ENCODE assay signal across 24 cellular contexts in genomic region chr2:216001201-216001600, GRCh38.
DNase-seq lines count a peak whose midpoint lies in the region; ATAC-seq and TF ChIP-seq lines count a peak whose summit lies in the region.
"Had no signal": no experiment of that assay in that cellular context is flagged by ENCODE, and none has a peak within 500 bp of the region (broad histone marks: within the 10 kb centered on the region; RNA-seq: fewer than 3 reads in every experiment).

No MANE protein-coding gene starts in this region.

- no peak overlapping the region for H3K27ac ChIP-seq in HEK293 (ENCODE audit: extremely low read depth, low read depth, low read length)
- H3K27ac ChIP-seq: uterus had no signal

- H3K9me3 ChIP-seq in HEK293 (ENCODE audit: control insufficient read depth, insufficient read depth, low read depth, low read length): no peaks in the 10 kb centered on the region
- H3K9me3 ChIP-seq: uterus had no signal

- peaks cover 16% of the 10 kb centered on the region for H3K36me3 Mint-ChIP-seq in stimulated activated effector memory CD8-positive, alpha-beta T cell treated with anti-CD3 and anti-CD28 coated beads, Interleukin-12 subunit alpha, Interleukin-12 subunit beta, amount 100 ng/mL, for 72 hours

- peaks cover 0 to 20% of the 10 kb centered on the region in 2 experiments; a peak in 1 of 3 replicates for H3K36me3 ChIP-seq in HEK293 (ENCODE audit: control insufficient read depth in 2 of 2, insufficient read depth in 1 of 2, low read length in 2 of 2)
- H3K36me3 ChIP-seq: uterus had no signal

- H3K9me3 Mint-ChIP-seq in stimulated activated effector memory CD8-positive, alpha-beta T cell treated with anti-CD3 and anti-CD28 coated beads, Interleukin-12 subunit alpha, Interleukin-12 subunit beta, amount 100 ng/mL, for 72 hours: no peaks in the 10 kb centered on the region
- H3K9me3 Mint-ChIP-seq: activated T-cell treated with anti-CD3 and anti-CD28 coated beads, Interleukin-2, amount 50 U/mL, for 24 hours; CD4-positive, alpha-beta memory T cell; memory B cell had no signal

- no peak overlapping the region for H3K4me3 ChIP-seq in HEK293 (ENCODE audit: low read depth, low read length)
- H3K4me3 ChIP-seq: uterus had no signal

- H3K4me1 Mint-ChIP-seq in stimulated activated effector memory CD8-positive, alpha-beta T cell treated with anti-CD3 and anti-CD28 coated beads, Interleukin-12 subunit alpha, Interleukin-12 subunit beta, amount 100 ng/mL, for 72 hours: peaks cover 44% of the 10 kb centered on the region

- peak; percentile 74 for DNase-seq in cerebellar cortex (ENCODE audit: low spot score)
- DNase-seq in stimulated activated effector memory CD8-positive, alpha-beta T cell treated with anti-CD3 and anti-CD28 coated beads, Interleukin-12 subunit alpha, Interleukin-12 subunit beta, amount 100 ng/mL, for 72 hours (ENCODE audit: low spot score in 2 of 2): no peak
- DNase-seq in ACHN: no peak
- no peak for DNase-seq in GM13977 (ENCODE audit: low spot score)
- DNase-seq in stimulated activated naive CD4-positive, alpha-beta T cell (lab: John Stamatoyannopoulos, UW): no peak
- DNase-seq: activated CD4-positive, alpha-beta T cell treated with anti-CD3 and anti-CD28 coated beads for 1 hour; activated naive CD4-positive, alpha-beta T cell treated with Interleukin-2 at 50 U/mL for 16 hours; activated T-cell treated with anti-CD3 and anti-CD28 coated beads, Interleukin-2, amount 50 U/mL, for 24 hours; amniotic stem cell; CD4-positive, alpha-beta memory T cell; GDM1; HCEC 1CT; kidney glomerular epithelial cell; NCI-H1417; NCI-H2107; NCI-H510A treated with DMSO at 0.1 percent for 48 hours; occipital lobe; SHP77 treated with DMSO at 0.1 percent for 48 hours; stimulated activated CD4-positive, alpha-beta T cell treated with anti-CD3 and anti-CD28 coated beads, Interleukin-12 subunit alpha, Interleukin-12 subunit beta, amount 100 ng/mL, for 4 hours; SW 1271; uterus had no signal

- TF ChIP-seq CTCF in HEK293 (tag by site-specific recombination; IDR thresholded peaks at IDR 0.05) (no peak), GM13977 (IDR thresholded peaks at IDR 0.05; ENCODE audit: extremely low read depth, insufficient read depth, missing control alignments) (no peak)

- no peak overlapping the region for H3K27ac Mint-ChIP-seq in stimulated activated effector memory CD8-positive, alpha-beta T cell treated with anti-CD3 and anti-CD28 coated beads, Interleukin-12 subunit alpha, Interleukin-12 subunit beta, amount 100 ng/mL, for 72 hours
- H3K27ac Mint-ChIP-seq: activated T-cell treated with anti-CD3 and anti-CD28 coated beads, Interleukin-2, amount 50 U/mL, for 24 hours; memory B cell had no signal

- H3K4me3 Mint-ChIP-seq in stimulated activated effector memory CD8-positive, alpha-beta T cell treated with anti-CD3 and anti-CD28 coated beads, Interleukin-12 subunit alpha, Interleukin-12 subunit beta, amount 100 ng/mL, for 72 hours: no peak overlapping the region
- H3K4me3 Mint-ChIP-seq: activated T-cell treated with anti-CD3 and anti-CD28 coated beads, Interleukin-2, amount 50 U/mL, for 24 hours; CD4-positive, alpha-beta memory T cell; memory B cell had no signal

- POLR2A ChIA-PET in HEK293 (lab: Yijun Ruan, JAX): no interaction called here

- peak; percentile 37 for ATAC-seq in GM18868 (IDR thresholded peaks at IDR 0.05; ENCODE audit: unreplicated experiment)
- ATAC-seq in stimulated activated effector memory CD8-positive, alpha-beta T cell treated with anti-CD3 and anti-CD28 coated beads, Interleukin-12 subunit alpha, Interleukin-12 subunit beta, amount 100 ng/mL, for 72 hours: peak; percentile 42

- CTCF ChIA-PET in HEK293 (lab: Yijun Ruan, JAX): interaction anchor here (1.1 to 1.9 kb wide), 2 partner anchors 10 to 22 kb away, joined by 3 to 5 read pairs; no protein-coding TSS in a partner anchor

- in situ Hi-C loops in ACHN (cut with HindIII; ENCODE audit: low pct_ligation_motif_present, low pct_unique_long_range_greater_than_20kb, low sequenced_read_pairs) (no loop called here), GM13977 (cut with MboI; ENCODE audit: low pct_unique_long_range_greater_than_20kb, low sequenced_read_pairs, unreplicated experiment) (no loop called here)

- peaks cover 3% of the 10 kb centered on the region; the same call in 1 of the 2 replicates for H3K4me1 ChIP-seq in HEK293 (ENCODE audit: control insufficient read depth, insufficient read depth, low read length)
- H3K4me1 ChIP-seq: uterus had no signal

TF ChIP-seq in HEK293, 187 proteins besides CTCF, POLR2A, EP300 and RAD21:
- TF ChIP-seq ZNF560 (tag by site-specific recombination; IDR thresholded peaks at IDR 0.05; ENCODE audit: borderline replicate concordance) (no peak), ZIC2 (tag by site-specific recombination; IDR thresholded peaks at IDR 0.05) (peak; percentile 46; the same call in 1 of the 2 replicates)
